15 cellular contexts compared by ENCODE assay signal in genomic region chr18:59032308-59032707, GRCh38.
DNase-seq lines count a peak whose midpoint lies in the region; ATAC-seq, FAIRE-seq and TF ChIP-seq lines count a peak whose summit lies in the region.
"Had no signal": no experiment of that assay in that cellular context is flagged by ENCODE, and none has a peak within 500 bp of the region (broad histone marks: within the 10 kb centered on the region; RNA-seq: fewer than 3 reads in every experiment).

No MANE protein-coding gene starts in this region.

- POLR2A ChIA-PET in activated CD4-positive, alpha-beta memory T cell treated with anti-CD3 and anti-CD28 coated beads for 36 hours (lab: Charles Lee), result no interaction called here

- H3K9me3 ChIP-seq in endodermal cell (ENCODE audit: control insufficient read depth, low read length), result no peaks in the 10 kb centered on the region
- H3K9me3 ChIP-seq in psoas muscle, result no peaks in the 10 kb centered on the region
- H3K9me3 ChIP-seq in left lung, result no peaks in the 10 kb centered on the region
- H3K9me3 ChIP-seq: BLaER1 had no signal

- 95% methylated on average over 8 of the region's 8 CpGs for WGBS in endodermal cell (ENCODE audit: insufficient coverage in 1 of 2, insufficient read length in 1 of 2), 2 experiments
- WGBS in psoas muscle, 3 donors, result 67 to 92% (median 82%) methylated on average over 8 of the region's 8 CpGs

- no peaks in the 10 kb centered on the region for H3K36me3 ChIP-seq in endodermal cell (ENCODE audit: control insufficient read depth, insufficient read depth, low read length)
- no peaks in the 10 kb centered on the region for H3K36me3 ChIP-seq in psoas muscle (ENCODE audit: insufficient read depth in 1 of 2, low read depth in 1 of 2)
- no peaks in the 10 kb centered on the region for H3K36me3 ChIP-seq in left lung
- H3K36me3 ChIP-seq: BLaER1 had no signal

- H3K27ac ChIP-seq in endodermal cell (ENCODE audit: low read depth, low read length), result no peak overlapping the region
- H3K27ac ChIP-seq in psoas muscle, result peak overlapping the region; percentile 84
- H3K27ac ChIP-seq in left lung, result no peak overlapping the region
- H3K27ac ChIP-seq: BLaER1 had no signal

- no peaks in the 10 kb centered on the region for H3K4me1 ChIP-seq in endodermal cell (ENCODE audit: control insufficient read depth, insufficient read depth, low read length)
- peaks cover 26% of the 10 kb centered on the region for H3K4me1 ChIP-seq in psoas muscle
- H3K4me1 ChIP-seq in left lung, result no peaks in the 10 kb centered on the region

- no peaks in the 10 kb centered on the region for H3K9me3 Mint-ChIP-seq in endodermal cell
- no peaks in the 10 kb centered on the region for H3K9me3 Mint-ChIP-seq in stimulated activated effector memory CD8-positive, alpha-beta T cell treated with anti-CD3 and anti-CD28 coated beads, Interleukin-12 subunit alpha, Interleukin-12 subunit beta, amount 100 ng/mL, for 72 hours
- no peaks in the 10 kb centered on the region for H3K9me3 Mint-ChIP-seq in activated CD8-positive, alpha-beta memory T cell treated with anti-CD3 and anti-CD28 coated beads, Interleukin-2, amount 10 ng/mL, durations not matched to agents 7 days and 5 days (ENCODE audit: low read depth)
- no peaks in the 10 kb centered on the region for H3K9me3 Mint-ChIP-seq in activated CD4-positive, alpha-beta memory T cell treated with anti-CD3 and anti-CD28 coated beads for 36 hours
- H3K9me3 Mint-ChIP-seq: CD8-positive, alpha-beta T cell had no signal

- no peaks in the 10 kb centered on the region for H3K27me3 Mint-ChIP-seq in endodermal cell (ENCODE audit: insufficient read depth)
- no peaks in the 10 kb centered on the region for H3K27me3 Mint-ChIP-seq in activated CD8-positive, alpha-beta memory T cell treated with anti-CD3 and anti-CD28 coated beads, Interleukin-2, amount 10 ng/mL, durations not matched to agents 7 days and 5 days
- H3K27me3 Mint-ChIP-seq in activated CD4-positive, alpha-beta memory T cell treated with anti-CD3 and anti-CD28 coated beads for 36 hours, result peaks cover 8% of the 10 kb centered on the region

- no peaks in the 10 kb centered on the region for H3K27me3 ChIP-seq in endodermal cell (ENCODE audit: control insufficient read depth, insufficient read depth, low read length, poor library complexity, severe bottlenecking)
- H3K27me3 ChIP-seq in psoas muscle (ENCODE audit: insufficient read depth in 3 of 3, low read length in 2 of 3), result no peaks in the 10 kb centered on the region
- no peaks in the 10 kb centered on the region for H3K27me3 ChIP-seq in left lung
- H3K27me3 ChIP-seq: BLaER1 had no signal

- ATAC-seq in psoas muscle (no peak), left lung (no peak)
- no peak for ATAC-seq in stimulated activated effector memory CD8-positive, alpha-beta T cell treated with anti-CD3 and anti-CD28 coated beads, Interleukin-12 subunit alpha, Interleukin-12 subunit beta, amount 100 ng/mL, for 72 hours
- no peak for ATAC-seq in activated CD8-positive, alpha-beta memory T cell treated with anti-CD3 and anti-CD28 coated beads, Interleukin-2, amount 10 ng/mL, durations not matched to agents 7 days and 5 days
- ATAC-seq: CD8-positive, alpha-beta T cell had no signal

- CTCF ChIA-PET in activated CD8-positive, alpha-beta memory T cell treated with anti-CD3 and anti-CD28 coated beads, Interleukin-2, amount 10 ng/mL, durations not matched to agents 7 days and 5 days (lab: Charles Lee), result no interaction called here
- CTCF ChIA-PET in activated CD4-positive, alpha-beta memory T cell treated with anti-CD3 and anti-CD28 coated beads for 36 hours (lab: Charles Lee), result no interaction called here

- DNase-seq in HTR-8/SVneo (ENCODE audit: insufficient read length, low spot score) (no peak), endodermal cell (peak; percentile 39), psoas muscle (no peak), left lung (no peak)
- DNase-seq in stimulated activated effector memory CD8-positive, alpha-beta T cell treated with anti-CD3 and anti-CD28 coated beads, Interleukin-12 subunit alpha, Interleukin-12 subunit beta, amount 100 ng/mL, for 72 hours (ENCODE audit: low spot score in 2 of 2), result no peak
- DNase-seq in activated CD8-positive, alpha-beta memory T cell treated with anti-CD3 and anti-CD28 coated beads, Interleukin-2, amount 10 ng/mL, durations not matched to agents 7 days and 5 days, result no peak
- no peak for DNase-seq in activated CD4-positive, alpha-beta memory T cell treated with anti-CD3 and anti-CD28 coated beads for 36 hours
- DNase-seq: 8988T; Calu3; CD8-positive, alpha-beta T cell; DMS79 treated with DMSO at 0.1 percent for 48 hours; GF-D8; HCEC 1CT had no signal

- TF ChIP-seq CTCF in endodermal cell (conservative IDR thresholded peaks at IDR 0.05) (no peak), psoas muscle (IDR thresholded peaks at IDR 0.05) (no peak), left lung (IDR thresholded peaks at IDR 0.05) (no peak)

- no peak overlapping the region for H3K4me3 Mint-ChIP-seq in endodermal cell
- no peak overlapping the region for H3K4me3 Mint-ChIP-seq in stimulated activated effector memory CD8-positive, alpha-beta T cell treated with anti-CD3 and anti-CD28 coated beads, Interleukin-12 subunit alpha, Interleukin-12 subunit beta, amount 100 ng/mL, for 72 hours
- no peak overlapping the region for H3K4me3 Mint-ChIP-seq in activated CD8-positive, alpha-beta memory T cell treated with anti-CD3 and anti-CD28 coated beads, Interleukin-2, amount 10 ng/mL, durations not matched to agents 7 days and 5 days
- no peak overlapping the region for H3K4me3 Mint-ChIP-seq in activated CD4-positive, alpha-beta memory T cell treated with anti-CD3 and anti-CD28 coated beads for 36 hours
- H3K4me3 Mint-ChIP-seq: CD8-positive, alpha-beta T cell had no signal

- H3K27ac Mint-ChIP-seq in endodermal cell, result no peak overlapping the region
- no peak overlapping the region for H3K27ac Mint-ChIP-seq in stimulated activated effector memory CD8-positive, alpha-beta T cell treated with anti-CD3 and anti-CD28 coated beads, Interleukin-12 subunit alpha, Interleukin-12 subunit beta, amount 100 ng/mL, for 72 hours
- H3K27ac Mint-ChIP-seq in activated CD8-positive, alpha-beta memory T cell treated with anti-CD3 and anti-CD28 coated beads, Interleukin-2, amount 10 ng/mL, durations not matched to agents 7 days and 5 days, result no peak overlapping the region
- H3K27ac Mint-ChIP-seq in activated CD4-positive, alpha-beta memory T cell treated with anti-CD3 and anti-CD28 coated beads for 36 hours, result no peak overlapping the region
- H3K27ac Mint-ChIP-seq: CD8-positive, alpha-beta T cell had no signal

- H3K36me3 Mint-ChIP-seq in endodermal cell (ENCODE audit: low read depth), result no peaks in the 10 kb centered on the region
- H3K36me3 Mint-ChIP-seq in stimulated activated effector memory CD8-positive, alpha-beta T cell treated with anti-CD3 and anti-CD28 coated beads, Interleukin-12 subunit alpha, Interleukin-12 subunit beta, amount 100 ng/mL, for 72 hours, result no peaks in the 10 kb centered on the region
- H3K36me3 Mint-ChIP-seq in activated CD8-positive, alpha-beta memory T cell treated with anti-CD3 and anti-CD28 coated beads, Interleukin-2, amount 10 ng/mL, durations not matched to agents 7 days and 5 days, result no peaks in the 10 kb centered on the region
- no peaks in the 10 kb centered on the region for H3K36me3 Mint-ChIP-seq in activated CD4-positive, alpha-beta memory T cell treated with anti-CD3 and anti-CD28 coated beads for 36 hours
- H3K36me3 Mint-ChIP-seq: CD8-positive, alpha-beta T cell had no signal

- H3K4me1 Mint-ChIP-seq in endodermal cell, result no peaks in the 10 kb centered on the region
- no peaks in the 10 kb centered on the region for H3K4me1 Mint-ChIP-seq in stimulated activated effector memory CD8-positive, alpha-beta T cell treated with anti-CD3 and anti-CD28 coated beads, Interleukin-12 subunit alpha, Interleukin-12 subunit beta, amount 100 ng/mL, for 72 hours
- H3K4me1 Mint-ChIP-seq in activated CD8-positive, alpha-beta memory T cell treated with anti-CD3 and anti-CD28 coated beads, Interleukin-2, amount 10 ng/mL, durations not matched to agents 7 days and 5 days, result no peaks in the 10 kb centered on the region
- no peaks in the 10 kb centered on the region for H3K4me1 Mint-ChIP-seq in activated CD4-positive, alpha-beta memory T cell treated with anti-CD3 and anti-CD28 coated beads for 36 hours (ENCODE audit: low read depth)

- H3K4me3 ChIP-seq in endodermal cell (ENCODE audit: low read length) (no peak overlapping the region), psoas muscle (no peak overlapping the region), left lung (no peak overlapping the region)
- H3K4me3 ChIP-seq: BLaER1 had no signal

- intact Hi-C loops in psoas muscle (cut with DNase I), result no loop called here
- intact Hi-C loops in left lung (cut with DNase I), result no loop called here
- intact Hi-C loops in activated CD4-positive, alpha-beta memory T cell treated with anti-CD3 and anti-CD28 coated beads for 36 hours (cut with micrococcal nuclease), result loop anchor here (10.0 kb wide), 1 partner anchor 922 kb away; no protein-coding TSS in a partner anchor

- no peak overlapping the region for H3K9ac ChIP-seq in endodermal cell (ENCODE audit: extremely low read depth, low read length, poor library complexity, severe bottlenecking)
- H3K9ac ChIP-seq: BLaER1 had no signal

- peak; percentile 62 for FAIRE-seq in HTR-8/SVneo (lab: Jason Lieb, UNC)
- FAIRE-seq: H54 had no signal
